ENCODE assay signal across 16 cellular contexts in the genomic region with DNA sequence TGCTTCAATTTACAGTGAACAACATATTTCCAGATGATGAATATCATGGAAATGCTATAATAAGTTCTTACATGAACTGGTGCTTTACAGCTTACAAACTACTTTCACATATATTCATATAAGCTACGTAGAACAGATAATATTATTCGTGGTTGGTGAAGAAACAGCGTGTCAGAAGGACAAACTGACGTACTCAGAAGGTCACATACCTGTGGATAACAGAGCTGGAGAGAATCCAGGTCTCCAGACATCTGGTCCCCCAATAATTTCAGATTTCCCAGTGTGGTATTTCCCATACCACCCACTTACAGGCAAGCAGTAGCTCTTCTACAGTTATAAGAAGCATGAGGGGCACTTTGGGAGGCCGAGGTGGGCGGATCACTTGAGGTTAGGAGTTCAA.
DNase-seq lines count a peak whose midpoint lies in the region; ATAC-seq, FAIRE-seq and TF ChIP-seq lines count a peak whose summit lies in the region.
"Had no signal": no experiment of that assay in that cellular context is flagged by ENCODE, and none has a peak within 500 bp of the region (broad histone marks: within the 10 kb centered on the region; RNA-seq: fewer than 3 reads in every experiment).

No MANE protein-coding gene starts in this region.

- H2AFZ ChIP-seq in astrocyte (ENCODE audit: low read depth, low read length) = no peak overlapping the region

- H3K4me3 Mint-ChIP-seq in astrocyte (ENCODE audit: unreplicated experiment) = no peak overlapping the region
- no peak overlapping the region for H3K4me3 Mint-ChIP-seq in activated naive CD4-positive, alpha-beta T cell treated with anti-CD3 and anti-CD28 coated beads for 36 hours
- H3K4me3 Mint-ChIP-seq: B cell; CD4-positive, alpha-beta T cell; HFFc6 had no signal

- H3K27ac ChIP-seq in left ventricle myocardium inferior (replicated peaks) (peak overlapping the region; percentile 83), astrocyte (ENCODE audit: low read depth, low read length) (no peak overlapping the region)

- peaks cover 3% of the 10 kb centered on the region for H3K36me3 Mint-ChIP-seq in astrocyte (ENCODE audit: low read depth, unreplicated experiment)
- no peaks in the 10 kb centered on the region for H3K36me3 Mint-ChIP-seq in activated naive CD4-positive, alpha-beta T cell treated with anti-CD3 and anti-CD28 coated beads for 36 hours (ENCODE audit: low read depth)

- intact Hi-C loops in left ventricle myocardium inferior (cut with micrococcal nuclease) = no loop called here
- intact Hi-C loops in left cardiac atrium (cut with DNase I) = no loop called here
- intact Hi-C loops in activated naive CD4-positive, alpha-beta T cell treated with anti-CD3 and anti-CD28 coated beads for 36 hours (cut with micrococcal nuclease) = no loop called here

- H3K27me3 ChIP-seq in left ventricle myocardium inferior (ENCODE audit: low read depth) (no peaks in the 10 kb centered on the region), astrocyte (ENCODE audit: insufficient read depth, low read length) (no peaks in the 10 kb centered on the region)

- H3K4me3 ChIP-seq in left ventricle myocardium inferior = no peak overlapping the region
- no peak overlapping the region for H3K4me3 ChIP-seq in astrocyte (ENCODE audit: insufficient read depth, low read depth, low read length)

- no peak overlapping the region for H3K9ac ChIP-seq in astrocyte (ENCODE audit: low read length)

- TF ChIP-seq CTCF in left ventricle myocardium inferior (IDR thresholded peaks at IDR 0.05; ENCODE audit: borderline replicate concordance) (no peak), astrocyte (IDR thresholded peaks at IDR 0.05; ENCODE audit: insufficient read depth, low read depth, low read length) (no peak)

- H3K36me3 ChIP-seq in left ventricle myocardium inferior = peaks cover 36% of the 10 kb centered on the region
- H3K36me3 ChIP-seq in astrocyte (ENCODE audit: insufficient read depth, low read length) = no peaks in the 10 kb centered on the region

- no peak overlapping the region for H3K27ac Mint-ChIP-seq in astrocyte (ENCODE audit: unreplicated experiment)
- no peak overlapping the region for H3K27ac Mint-ChIP-seq in activated naive CD4-positive, alpha-beta T cell treated with anti-CD3 and anti-CD28 coated beads for 36 hours
- H3K27ac Mint-ChIP-seq: B cell; CD4-positive, alpha-beta T cell; HFFc6 had no signal

- no peaks in the 10 kb centered on the region for H3K9me3 ChIP-seq in left ventricle myocardium inferior (replicated peaks)
- no peaks in the 10 kb centered on the region for H3K9me3 ChIP-seq in astrocyte (ENCODE audit: insufficient read depth, low read depth, low read length)

- H3K27me3 Mint-ChIP-seq in astrocyte (ENCODE audit: low read depth, unreplicated experiment) = no peaks in the 10 kb centered on the region
- H3K27me3 Mint-ChIP-seq in activated naive CD4-positive, alpha-beta T cell treated with anti-CD3 and anti-CD28 coated beads for 36 hours (ENCODE audit: low read depth) = no peaks in the 10 kb centered on the region
- H3K27me3 Mint-ChIP-seq: CD4-positive, alpha-beta T cell had no signal

- ATAC-seq in left cardiac atrium (no peak), SK-N-SH treated with all-trans-retinoic acid at 6 μM for 48 hours (no peak)

- no peak overlapping the region for H3K4me2 ChIP-seq in astrocyte (ENCODE audit: low read length)

- DNase-seq in left ventricle myocardium inferior (no peak), left cardiac atrium (no peak), astrocyte (ENCODE audit: low read depth) (peak; percentile 48), iris pigment epithelial cell (ENCODE audit: low read depth) (peak; percentile 18), hippocampal formation (lab: John Stamatoyannopoulos, UW) (no peak)
- no peak for DNase-seq in activated naive CD4-positive, alpha-beta T cell treated with anti-CD3 and anti-CD28 coated beads for 36 hours
- DNase-seq: C1 segment of cervical spinal cord; Calu3; CD4-positive, alpha-beta T cell; DMS 273 treated with DMSO at 0.1 percent for 48 hours; HCEC 1CT; HFFc6 had no signal

- no peaks in the 10 kb centered on the region for H3K9me3 Mint-ChIP-seq in astrocyte (ENCODE audit: unreplicated experiment)
- no peaks in the 10 kb centered on the region for H3K9me3 Mint-ChIP-seq in activated naive CD4-positive, alpha-beta T cell treated with anti-CD3 and anti-CD28 coated beads for 36 hours
- H3K9me3 Mint-ChIP-seq: CD4-positive, alpha-beta T cell; HFFc6 had no signal

- no peaks in the 10 kb centered on the region for H4K20me1 ChIP-seq in astrocyte (ENCODE audit: insufficient read depth, low read length)

- H3K79me2 ChIP-seq in astrocyte (ENCODE audit: insufficient read depth, low read length) = no peaks in the 10 kb centered on the region

- H3K4me1 Mint-ChIP-seq in astrocyte (ENCODE audit: low read depth, unreplicated experiment) = peaks cover 3% of the 10 kb centered on the region
- no peaks in the 10 kb centered on the region for H3K4me1 Mint-ChIP-seq in activated naive CD4-positive, alpha-beta T cell treated with anti-CD3 and anti-CD28 coated beads for 36 hours (ENCODE audit: low read depth)
- H3K4me1 Mint-ChIP-seq: B cell had no signal

- CTCF ChIA-PET in activated naive CD4-positive, alpha-beta T cell treated with anti-CD3 and anti-CD28 coated beads for 36 hours (lab: Charles Lee) = interaction anchor here (0.5 kb wide), 1 partner anchor 691 kb away, joined by 3 read pairs; no protein-coding TSS in a partner anchor

- FAIRE-seq in astrocyte (lab: Jason Lieb, UNC) = no peak
- FAIRE-seq: A204.1, HTR-8/SVneo had no signal

- H3K4me1 ChIP-seq in left ventricle myocardium inferior = peaks cover 75% of the 10 kb centered on the region
- H3K4me1 ChIP-seq in astrocyte (ENCODE audit: insufficient read depth, low read length) = no peaks in the 10 kb centered on the region

TF ChIP-seq in SK-N-SH treated with all-trans-retinoic acid at 6 μM for 48 hours, 23 proteins besides CTCF, POLR2A, EP300 and RAD21:
- TF ChIP-seq GLIS3 (CRISPR knock-in tag; IDR thresholded peaks at IDR 0.05) (no peak), ZC3H10 (CRISPR knock-in tag; IDR thresholded peaks at IDR 0.05) (no peak), RARB (CRISPR knock-in tag; IDR thresholded peaks at IDR 0.05) (no peak), ARNTL (CRISPR knock-in tag; IDR thresholded peaks at IDR 0.05; ENCODE audit: borderline replicate concordance, low read depth) (no peak), ZNF8 (CRISPR knock-in tag; IDR thresholded peaks at IDR 0.05) (no peak), OSR1 (CRISPR knock-in tag; IDR thresholded peaks at IDR 0.05) (no peak), SNAI2 (CRISPR knock-in tag; IDR thresholded peaks at IDR 0.05) (no peak), ZNF565 (CRISPR knock-in tag; conservative IDR thresholded peaks at IDR 0.05; ENCODE audit: low read depth) (no peak)
- TF ChIP-seq, protein P1, sequence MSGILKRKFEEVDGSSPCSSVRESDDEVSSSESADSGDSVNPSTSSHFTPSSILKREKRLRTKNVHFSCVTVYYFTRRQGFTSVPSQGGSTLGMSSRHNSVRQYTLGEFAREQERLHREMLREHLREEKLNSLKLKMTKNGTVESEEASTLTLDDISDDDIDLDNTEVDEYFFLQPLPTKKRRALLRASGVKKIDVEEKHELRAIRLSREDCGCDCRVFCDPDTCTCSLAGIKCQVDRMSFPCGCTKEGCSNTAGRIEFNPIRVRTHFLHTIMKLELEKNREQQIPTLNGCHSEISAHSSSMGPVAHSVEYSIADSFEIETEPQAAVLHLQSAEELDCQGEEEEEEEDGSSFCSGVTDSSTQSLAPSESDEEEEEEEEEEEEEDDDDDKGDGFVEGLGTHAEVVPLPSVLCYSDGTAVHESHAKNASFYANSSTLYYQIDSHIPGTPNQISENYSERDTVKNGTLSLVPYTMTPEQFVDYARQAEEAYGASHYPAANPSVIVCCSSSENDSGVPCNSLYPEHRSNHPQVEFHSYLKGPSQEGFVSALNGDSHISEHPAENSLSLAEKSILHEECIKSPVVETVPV (CRISPR knock-in tag; IDR thresholded peaks at IDR 0.05) = no peak

Comparison
In these comparisons a context has a peak if more than half of its experiments do, and no peak if none do; other contexts are left out.
1. DNase-seq: peak in astrocyte (single experiment) and iris pigment epithelial cell (single experiment); none in left ventricle myocardium inferior (single experiment), left cardiac atrium (single experiment), activated naive CD4-positive, alpha-beta T cell treated with anti-CD3 and anti-CD28 coated beads for 36 hours (single experiment) and hippocampal formation (0 of 2).